15 cellular contexts compared by ENCODE assay signal in the genomic region with DNA sequence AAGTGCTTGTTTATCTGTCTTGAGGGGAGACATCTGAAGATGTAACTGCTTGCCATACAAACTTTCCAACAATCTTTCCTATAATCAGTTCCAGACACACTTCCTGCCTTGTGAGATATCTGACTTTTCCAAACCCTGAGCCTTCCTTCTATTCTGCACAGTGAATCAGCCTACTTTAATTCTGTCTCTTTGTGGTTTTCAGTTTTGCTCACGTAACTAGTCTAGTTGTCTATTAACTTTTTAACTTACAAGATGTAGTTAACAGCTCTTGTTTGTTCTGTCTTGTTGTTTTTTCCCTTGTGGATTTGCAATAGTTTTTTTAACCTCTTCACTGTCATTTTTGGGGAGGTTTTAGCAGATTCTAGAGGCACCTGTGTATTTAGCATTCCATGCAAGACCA.
DNase-seq lines count a peak whose midpoint lies in the region; ATAC-seq, FAIRE-seq and TF ChIP-seq lines count a peak whose summit lies in the region.
"Had no signal": no experiment of that assay in that cellular context is flagged by ENCODE, and none has a peak within 500 bp of the region (broad histone marks: within the 10 kb centered on the region; RNA-seq: fewer than 3 reads in every experiment).

No MANE protein-coding gene starts in this region.

- no peak overlapping the region for H3K4me3 ChIP-seq in SK-N-MC
- H3K4me3 ChIP-seq in mesodermal cell (ENCODE audit: extremely low read depth, insufficient read depth, low read length, poor library complexity, severe bottlenecking) = no peak overlapping the region
- H3K4me3 ChIP-seq in small intestine (ENCODE audit: low read depth in 1 of 2, low read length in 2 of 2) = no peak overlapping the region
- no peak overlapping the region for H3K4me3 ChIP-seq in foreskin fibroblast (ENCODE audit: low read depth in 1 of 2, low read length in 2 of 2)

- no peaks in the 10 kb centered on the region for H3K36me3 ChIP-seq in SK-N-MC (ENCODE audit: insufficient read depth, low read length)
- no peaks in the 10 kb centered on the region for H3K36me3 ChIP-seq in mesodermal cell (ENCODE audit: control insufficient read depth, insufficient read depth, low read length)
- no peaks in the 10 kb centered on the region for H3K36me3 ChIP-seq in small intestine (ENCODE audit: control insufficient read depth in 2 of 2, insufficient read depth in 2 of 2, low read length in 2 of 2)

- H3K9ac ChIP-seq in SK-N-MC (ENCODE audit: insufficient read length) = no peak overlapping the region

- TF ChIP-seq CTCF in foreskin fibroblast (IDR thresholded peaks at IDR 0.05; ENCODE audit: low read depth, low read length) = no peak

- DNase-seq in SK-N-MC (ENCODE audit: low read depth, low spot score) (peak; percentile 42), small intestine (no peak), foreskin fibroblast (no peak), NK-92 (lab: John Stamatoyannopoulos, UW; ENCODE audit: unreplicated experiment) (no peak), pons (ENCODE audit: low spot score) (no peak)
- DNase-seq: activated CD4-positive, alpha-beta T cell treated with anti-CD3 and anti-CD28 coated beads, Interleukin-2, amount 50 U/mL, for 4 hours; aorta; erythroblast; NCI-H1930 had no signal

- no peak for FAIRE-seq in small intestine (lab: Jason Lieb, UNC)
- FAIRE-seq: D721Med had no signal

- ATAC-seq in GM18907 (IDR thresholded peaks at IDR 0.05; ENCODE audit: unreplicated experiment) (peak; percentile 98), HG02763 (IDR thresholded peaks at IDR 0.05; ENCODE audit: unreplicated experiment) (peak; percentile 89)
- ATAC-seq: Right ventricle myocardium inferior; stimulated activated memory B cell treated with anti-CD40 and anti-IgM and Interleukin-4, amounts not matched to agents 10 μg/mL and 1 μg/mL and 100 μg/mL, for 72 hours had no signal

- H3K27me3 ChIP-seq in small intestine (ENCODE audit: control insufficient read depth in 2 of 2, insufficient read depth in 2 of 2, low read length in 2 of 2) = no peaks in the 10 kb centered on the region

- H3K27ac ChIP-seq in SK-N-MC = peak overlapping the region; percentile 21; the same call in 1 of the 2 replicates
- peak overlapping the region; percentile 61 for H3K27ac ChIP-seq in mesodermal cell (ENCODE audit: low read depth, low read length, severe bottlenecking)
- no peak overlapping the region for H3K27ac ChIP-seq in small intestine (ENCODE audit: low read depth in 1 of 2, low read length in 1 of 2)

- no CpG with 5 or more reads among the region's 1 CpG for WGBS in mesodermal cell (ENCODE audit: insufficient coverage in 2 of 2), 2 experiments
- 7 to 36% (median 11%) methylated on average over 1 of the region's 1 CpG for WGBS in small intestine, 3 donors

- H3K9me3 ChIP-seq in SK-N-MC (ENCODE audit: low read depth, low read length) (no peaks in the 10 kb centered on the region), mesodermal cell (ENCODE audit: control insufficient read depth, low read length) (no peaks in the 10 kb centered on the region), small intestine (ENCODE audit: control insufficient read depth, low read depth) (no peaks in the 10 kb centered on the region)

- H3K4me1 ChIP-seq in mesodermal cell (ENCODE audit: control insufficient read depth, insufficient read depth, low read length, poor library complexity, severe bottlenecking) = no peaks in the 10 kb centered on the region
- no peaks in the 10 kb centered on the region for H3K4me1 ChIP-seq in small intestine (ENCODE audit: control insufficient read depth in 2 of 2, insufficient read depth in 1 of 2, low read depth in 1 of 2, low read length in 1 of 2)

Comparison
In these comparisons a context has a peak if more than half of its experiments do, and no peak if none do; other contexts are left out.
1. H3K27ac ChIP-seq: peak in SK-N-MC (single experiment) and mesodermal cell (single experiment); none in small intestine (0 of 2).